Comparison of ENCODE assay signal across 8 cellular contexts in genomic region chr22:26585104-26585790, GRCh38. TPM values are rescaled to one million over a fixed set of nuclear protein-coding genes. Genes with fewer than 3 reads are reported as not detected.
A peak's percentile ranks its signal among the peaks of the same experiment; 100 is the strongest.
DNase-seq lines count a peak whose midpoint lies in the region; ATAC-seq and TF ChIP-seq lines count a peak whose summit lies in the region.

No MANE protein-coding gene starts in this region.

- no peak overlapping the region for H2AFZ ChIP-seq in GM23338

- peak overlapping the region; percentile 43 for H3K4me2 ChIP-seq in GM23338

- no peaks in the 10 kb centered on the region for H3K9me2 ChIP-seq in GM23338 (ENCODE audit: insufficient read depth)

- intact Hi-C loops in CD14-positive monocyte (cut with micrococcal nuclease): loop anchor here (5.0 to 10.0 kb wide), 3 partner anchors 43 to 158 kb away; partner anchors contain the start of gene ASPHD2 (in 1 of the 2)

- no peak overlapping the region; the same call in 2 of the 3 replicates for H3K4me3 Mint-ChIP-seq in GM23338
- peak overlapping the region in 1 of 2 donors; percentile 39 for H3K4me3 Mint-ChIP-seq in CD14-positive monocyte

- DNase-seq in GM23338 (ENCODE audit: low spot score) (no peak), foreskin fibroblast (peak; percentile 89 to 93), CD14-positive monocyte (ENCODE audit: low spot score) (no peak), NCI-H146 (lab: John Stamatoyannopoulos, UW) (no peak), GM10266 (ENCODE audit: extremely low spot score) (no peak)
- no peak for DNase-seq in activated effector memory CD4-positive, alpha-beta T cell treated with anti-CD3 and anti-CD28 coated beads, Interleukin-2, amount 50 U/mL, for 16 hours

- H3K4me3 ChIP-seq in GM23338 (no peak overlapping the region), foreskin fibroblast (ENCODE audit: low read depth in 1 of 2, low read length in 2 of 2) (no peak overlapping the region), skeletal muscle tissue (ENCODE audit: low read length in 3 of 3) (no peak overlapping the region)

- TF ChIP-seq CTCF in GM23338 (conservative IDR thresholded peaks at IDR 0.05; ENCODE audit: low read depth in 2 of 2) (peak in 1 of 2 experiments; percentile 16; a peak in 1 of 4 replicates), foreskin fibroblast (IDR thresholded peaks at IDR 0.05; ENCODE audit: low read depth, low read length) (no peak), CD14-positive monocyte (IDR thresholded peaks at IDR 0.05) (no peak), GM10266 (IDR thresholded peaks at IDR 0.05; ENCODE audit: control insufficient read depth, insufficient read depth, low read depth, missing control alignments) (no peak)

- H3K4me1 ChIP-seq in GM23338 (ENCODE audit: insufficient read depth) (peaks cover 58% of the 10 kb centered on the region), skeletal muscle tissue (ENCODE audit: control insufficient read depth in 3 of 3, insufficient read depth in 3 of 3, low read length in 3 of 3) (peaks cover 25 to 33% (median 29%) of the 10 kb centered on the region in 3 donors)

- H3K27me3 ChIP-seq in GM23338 (ENCODE audit: insufficient read depth) (no peaks in the 10 kb centered on the region), skeletal muscle tissue (ENCODE audit: control insufficient read depth in 3 of 3, insufficient read depth in 3 of 3, low read length in 3 of 3) (no peaks in the 10 kb centered on the region)

- H3K36me3 ChIP-seq in GM23338 (ENCODE audit: insufficient read depth) (peaks cover 3% of the 10 kb centered on the region; the same call in 1 of the 2 replicates), skeletal muscle tissue (ENCODE audit: control insufficient read depth in 3 of 3, insufficient read depth in 3 of 3, low read length in 3 of 3) (peaks cover 6 to 13% (median 8%) of the 10 kb centered on the region in 3 donors)

- H3K27ac ChIP-seq in GM23338 (ENCODE audit: low read depth) (peak overlapping the region; percentile 60), skeletal muscle tissue (ENCODE audit: low read depth, low read length) (no peak overlapping the region)

- peak overlapping the region; percentile 60 for H3K27ac Mint-ChIP-seq in GM23338
- peak overlapping the region in 3 of 7 donors; percentile 33 to 47 (median 33) for H3K27ac Mint-ChIP-seq in CD14-positive monocyte

- H3K9me3 Mint-ChIP-seq in GM23338 (no peaks in the 10 kb centered on the region; the same call in 2 of the 3 replicates), CD14-positive monocyte (peaks cover 0 to 2% (median 0%) of the 10 kb centered on the region in 7 donors)

- H3K79me2 ChIP-seq in GM23338 (replicated peaks; ENCODE audit: insufficient read depth): peaks cover 91% of the 10 kb centered on the region

- H3F3A ChIP-seq in GM23338 (replicated peaks; ENCODE audit: low read depth): peaks cover 27% of the 10 kb centered on the region; the same call in 1 of the 2 replicates

- H3K9ac ChIP-seq in skeletal muscle tissue (ENCODE audit: low read depth in 1 of 3, low read length in 3 of 3): peak overlapping the region in 2 of 3 donors; percentile 33 to 40

- H4K20me1 ChIP-seq in GM23338 (replicated peaks; ENCODE audit: insufficient read depth): peaks cover 52% of the 10 kb centered on the region

- H3K4me1 Mint-ChIP-seq in GM23338 (peaks cover 61% of the 10 kb centered on the region), CD14-positive monocyte (peaks cover 60% of the 10 kb centered on the region)

- H3K9me3 ChIP-seq in skeletal muscle tissue (ENCODE audit: control insufficient read depth in 3 of 3, low read length in 3 of 3): no peaks in the 10 kb centered on the region

- ATAC-seq in GM23338 (no peak), SK-N-SH treated with all-trans-retinoic acid at 6 μM for 48 hours (peak; percentile 81)

- peaks cover 52% of the 10 kb centered on the region for H3K36me3 Mint-ChIP-seq in GM23338 (ENCODE audit: low read depth)
- peaks cover 31 to 56% of the 10 kb centered on the region in 2 donors for H3K36me3 Mint-ChIP-seq in CD14-positive monocyte

- H3K27me3 Mint-ChIP-seq in GM23338 (ENCODE audit: insufficient read depth, low read depth, poor library complexity): peaks cover 9% of the 10 kb centered on the region
- H3K27me3 Mint-ChIP-seq in CD14-positive monocyte (ENCODE audit: low read depth in 3 of 3): no peaks in the 10 kb centered on the region

TF ChIP-seq in GM23338, 12 proteins besides CTCF, POLR2A, EP300 and RAD21 (continues in another document):
- no peak for TF ChIP-seq EZH2phosphoT487 (IDR thresholded peaks at IDR 0.05; ENCODE audit: unreplicated experiment)
- TF ChIP-seq CREB1 (CRISPR knock-in tag; IDR thresholded peaks at IDR 0.05; ENCODE audit: low read depth): no peak
- TF ChIP-seq ZNF114 (CRISPR knock-in tag; IDR thresholded peaks at IDR 0.05): no peak
- no peak for TF ChIP-seq POLR2AphosphoS5 (IDR thresholded peaks at IDR 0.05; ENCODE audit: low read depth)
- no peak for TF ChIP-seq JUNB (IDR thresholded peaks at IDR 0.05; ENCODE audit: unreplicated experiment)
- no peak for TF ChIP-seq REST (IDR thresholded peaks at IDR 0.05; ENCODE audit: unreplicated experiment)

TF ChIP-seq in SK-N-SH treated with all-trans-retinoic acid at 6 μM for 48 hours, 23 proteins besides CTCF, POLR2A, EP300 and RAD21:
- TF ChIP-seq ZC3H10 (CRISPR knock-in tag; IDR thresholded peaks at IDR 0.05): no peak
- TF ChIP-seq PATZ1 (CRISPR knock-in tag; IDR thresholded peaks at IDR 0.05; ENCODE audit: borderline replicate concordance): 0 out of 2 replicates have a peak, but pooled peaks have one; percentile 15
- TF ChIP-seq TCF4 (CRISPR knock-in tag; IDR thresholded peaks at IDR 0.05; ENCODE audit: borderline replicate concordance): 0 out of 2 replicates have a peak, but pooled peaks have one; percentile 24
- no peak for TF ChIP-seq BACH2 (CRISPR knock-in tag; IDR thresholded peaks at IDR 0.05; ENCODE audit: borderline replicate concordance)

RNA-seq across cellular contexts. Expression of gene TPST2, which starts 4.7 kb away (rescaled TPM):
- total RNA-seq in GM23338 (2014; rRNA removed; shearing (Covaris generic)): 106 and 127 TPM in 2 replicates
- polyA plus RNA-seq in GM23338 (2016; fragmentation: Nextera tagmentation; extraction: Ambion mirVana) (37.9 and 43.1 TPM in 2 replicates), CD14-positive monocyte (10 to 100 TPM; 62.8 to 69.5 TPM)
- 6.8 TPM for total RNA-seq in skeletal muscle tissue

RNA-seq across cellular contexts. Expression of gene CRYBB1, which starts 32.6 kb away (rescaled TPM):
- 1.6 and 2.4 TPM in 2 replicates for total RNA-seq in GM23338 (2014; rRNA removed; shearing (Covaris generic))
- polyA plus RNA-seq in GM23338 (2016; fragmentation: Nextera tagmentation; extraction: Ambion mirVana): 3.0 and 3.7 TPM in 2 replicates
- 1.0 TPM for total RNA-seq in skeletal muscle tissue
- polyA plus RNA-seq in CD14-positive monocyte: 1 to 10 TPM in 1 of 2 donors, under 1 TPM in 1; 0.78 to 1.6 TPM

RNA-seq across cellular contexts. Expression of gene CRYBA4, which starts 36.5 kb away (rescaled TPM):
- 1.7 TPM in 1 of 2 replicates, not detected in the other for total RNA-seq in GM23338 (2014; rRNA removed; shearing (Covaris generic))
- polyA plus RNA-seq in GM23338 (2016; fragmentation: Nextera tagmentation; extraction: Ambion mirVana) (1.2 and 1.5 TPM in 2 replicates), CD14-positive monocyte (not detected)
- not detected for total RNA-seq in skeletal muscle tissue

Comparison
In these comparisons a context has a peak if more than half of its experiments do, and no peak if none do; other contexts are left out.
1. DNase-seq: peak in foreskin fibroblast (2 of 2); none in GM23338 (single experiment), CD14-positive monocyte (single experiment), activated effector memory CD4-positive, alpha-beta T cell treated with anti-CD3 and anti-CD28 coated beads, Interleukin-2, amount 50 U/mL, for 16 hours (single experiment), NCI-H146 (single experiment) and GM10266 (single experiment).
2. RNA of gene TPST2, which starts 4.7 kb away (total RNA-seq): 106 to 127 TPM in GM23338; 6.8 TPM in skeletal muscle tissue (single experiment); every median in the first group is over 10 times any median in the second.